Comparison of ENCODE assay signal across 31 cellular contexts in the genomic region with DNA sequence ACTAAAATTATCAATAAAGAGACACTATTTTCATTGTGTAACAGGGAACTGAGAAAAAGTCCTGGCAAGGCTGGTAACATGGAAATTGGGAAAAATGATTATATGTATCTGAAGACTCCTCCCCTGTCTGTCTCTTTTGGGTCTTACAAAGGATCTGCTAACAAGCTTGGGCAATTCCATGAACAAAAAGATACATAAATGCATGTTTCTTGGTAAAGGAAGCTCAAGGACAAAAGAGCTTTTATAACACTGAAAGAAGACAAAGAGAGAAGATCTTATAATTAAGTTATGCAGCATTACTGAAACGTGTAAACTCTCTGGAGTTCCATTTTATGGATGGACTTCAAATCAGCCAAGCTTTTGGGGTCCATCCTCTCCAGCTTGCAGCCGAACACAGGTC.
"Had no signal": no experiment of that assay in that cellular context is flagged by ENCODE, and none has a peak within 500 bp of the region (broad histone marks: within the 10 kb centered on the region; RNA-seq: fewer than 3 reads in every experiment).

No MANE protein-coding gene starts in this region.

- H3K4me3 Mint-ChIP-seq: activated T-helper 1 cell treated with anti-CD3 and anti-CD28 coated beads, Interleukin-12 subunit alpha, Interleukin-12 subunit beta, Interleukin-2, Interleukin-4 antibody, amounts not matched to agents 30 ng/mL and 10 ng/mL and 1 ng/mL, durations not matched to agents 14 hours and 24 hours and 36 hours; endodermal cell; naive B cell; nephron progenitor cell; T-helper 17 cell had no signal

- H3K4me3 ChIP-seq: body of pancreas, esophagus squamous epithelium, hepatocyte, pancreas, prostate gland, transverse colon had no signal

- H3K4me1 ChIP-seq: body of pancreas, pancreas, prostate gland had no signal

- H3K36me3 ChIP-seq: pancreas, prostate gland, WERI-Rb-1 had no signal

- DNase-seq: activated CD4-positive, alpha-beta T cell treated with anti-CD3 and anti-CD28 coated beads for 48 hours; activated CD4-positive, alpha-beta T cell treated with anti-CD3 and anti-CD28 coated beads, Interleukin-2, amount 50 U/mL, for 48 hours; activated CD8-positive, alpha-beta memory T cell treated with anti-CD3 and anti-CD28 coated beads for 24 hours; activated gamma-delta T cell; activated naive CD4-positive, alpha-beta T cell treated with anti-CD3 and anti-CD28 coated beads, Interleukin-2, amount 50 U/mL, for 16 hours; amygdala; body of pancreas; caudate nucleus; cortex of kidney; endodermal cell; esophagus squamous epithelium; glutamatergic neuron; islet precursor cell; left cardiac atrium; left ventricle myocardium superior; naive B cell; nephron progenitor cell; pancreas; retina; stimulated activated CD4-positive, alpha-beta T cell treated with anti-CD3 and anti-CD28 coated beads, Interleukin-15, amount 100 ng/mL, for 24 hours; stimulated activated CD4-positive, alpha-beta T cell treated with anti-CD3 and anti-CD28 coated beads, Interleukin-2, amount 100 ng/mL, for 24 hours; stimulated activated naive CD4-positive, alpha-beta T cell; T-helper 17 cell; T1000; transverse colon had no signal

- H3K27ac ChIP-seq: body of pancreas, esophagus squamous epithelium, hepatocyte, pancreas, prostate gland, transverse colon, WERI-Rb-1 had no signal

- H3K27ac Mint-ChIP-seq: activated T-helper 1 cell treated with anti-CD3 and anti-CD28 coated beads, Interleukin-12 subunit alpha, Interleukin-12 subunit beta, Interleukin-2, Interleukin-4 antibody, amounts not matched to agents 30 ng/mL and 10 ng/mL and 1 ng/mL, durations not matched to agents 14 hours and 24 hours and 36 hours; endodermal cell; naive B cell; T-helper 17 cell had no signal

- H3K9me3 Mint-ChIP-seq: activated T-helper 1 cell treated with anti-CD3 and anti-CD28 coated beads, Interleukin-12 subunit alpha, Interleukin-12 subunit beta, Interleukin-2, Interleukin-4 antibody, amounts not matched to agents 30 ng/mL and 10 ng/mL and 1 ng/mL, durations not matched to agents 14 hours and 24 hours and 36 hours; endodermal cell; naive B cell; nephron progenitor cell had no signal

- H3K9me3 ChIP-seq: body of pancreas, esophagus squamous epithelium, pancreas, prostate gland, transverse colon had no signal

- H3K36me3 Mint-ChIP-seq: naive B cell had no signal

- H3K27me3 ChIP-seq: body of pancreas, esophagus squamous epithelium, hepatocyte, pancreas, transverse colon had no signal

- ATAC-seq: activated CD4-positive, CD25-positive, alpha-beta regulatory T cell treated with anti-CD3 and anti-CD28 coated beads, Interleukin-2, amount 50 U/mL, for 24 hours; body of pancreas; left cardiac atrium; left ventricle myocardium superior; pancreas; SK-N-SH treated with all-trans-retinoic acid at 6 μM for 48 hours; T-helper 17 cell had no signal
